In genomic region chr12:122265433-122265832, GRCh38 we compare ENCODE assay signal across 8 cellular contexts. TPM values are rescaled to one million over a fixed set of nuclear protein-coding genes. Genes with fewer than 3 reads are reported as not detected.
A peak's percentile ranks its signal among the peaks of the same experiment; 100 is the strongest.
DNase-seq lines count a peak whose midpoint lies in the region; ATAC-seq and TF ChIP-seq lines count a peak whose summit lies in the region.

No MANE protein-coding gene starts in this region.

- no peak for TF ChIP-seq CTCF in CD14-positive monocyte (IDR thresholded peaks at IDR 0.05)
- TF ChIP-seq CTCF in IMR-90 (conservative IDR thresholded peaks at IDR 0.05; ENCODE audit: low read depth, low read length), result no peak
- no peak for TF ChIP-seq CTCF in natural killer cell (IDR thresholded peaks at IDR 0.05)

- peak overlapping the region; percentile 88; the same call in 1 of the 2 replicates for H3K14ac ChIP-seq in IMR-90 (replicated peaks; ENCODE audit: low read depth, low read length)

- intact Hi-C loops in CD14-positive monocyte (cut with micrococcal nuclease) (loop anchor here in 1 of 2 donors (10.0 kb wide), 1 partner anchor 239 kb away; the partner anchor contains the start of gene ZCCHC8), IMR-90 (cut with micrococcal nuclease) (no loop called here), natural killer cell (cut with micrococcal nuclease) (loop anchor here (5.0 kb wide), 1 partner anchor 262 kb away; the partner anchor contains the start of genes KNTC1 and RSRC2)

- POLR2A ChIA-PET in IMR-90 (lab: Charles Lee; ENCODE audit: unreplicated experiment), result interaction anchor here (0.5 kb wide), 1 partner anchor 11 kb away, joined by 8 read pairs; no protein-coding TSS in a partner anchor

- no peak overlapping the region for H2AK9ac ChIP-seq in IMR-90 (replicated peaks; ENCODE audit: low read depth, low read length, poor library complexity)

- 0 out of 2 replicates have a peak overlapping the region, but pooled peaks have one; percentile 90 for H4K91ac ChIP-seq in IMR-90 (ENCODE audit: insufficient read depth, low read depth, low read length)

- WGBS in IMR-90 (ENCODE audit: extremely low coverage in 2 of 2, insufficient read length in 1 of 2), 2 experiments, result no CpG with 5 or more reads among the region's 3 CpGs

- peak overlapping the region; percentile 98 for H2AFZ ChIP-seq in IMR-90 (replicated peaks; ENCODE audit: low read length, poor library complexity)

- BruUV-seq in IMR-90 (replicated peaks; lab: Mats Ljungman, UMichigan), result no TSS peak

- peak overlapping the region; percentile 71 for H3K4me3 ChIP-seq in IMR-90 (ENCODE audit: insufficient read depth, low read depth, low read length)

- H3K27me3 Mint-ChIP-seq in CD14-positive monocyte (ENCODE audit: low read depth in 3 of 3) (peaks cover 0 to 3% (median 0%) of the 10 kb centered on the region in 3 donors), natural killer cell (ENCODE audit: low read depth in 2 of 2) (peaks cover 0 to 2% of the 10 kb centered on the region in 2 donors)
- no peaks in the 10 kb centered on the region for H3K27me3 Mint-ChIP-seq in central memory CD8-positive, alpha-beta T cell

- peaks cover 1% of the 10 kb centered on the region; the same call in 1 of the 2 replicates for H3K4me1 ChIP-seq in IMR-90 (ENCODE audit: control insufficient read depth, insufficient read depth, low read length)

- H3K27me3 ChIP-seq in IMR-90 (ENCODE audit: control insufficient read depth, insufficient read depth, low read length), result no peaks in the 10 kb centered on the region

- no peak overlapping the region for H2BK15ac ChIP-seq in IMR-90 (ENCODE audit: low read depth, low read length)

- peak overlapping the region; percentile 91; the same call in 1 of the 2 replicates for H4K5ac ChIP-seq in IMR-90 (ENCODE audit: low read depth, low read length)

- H3K36me3 Mint-ChIP-seq in CD14-positive monocyte (peaks cover 28 to 41% of the 10 kb centered on the region in 2 donors), natural killer cell (no peaks in the 10 kb centered on the region)
- peaks cover 50% of the 10 kb centered on the region for H3K36me3 Mint-ChIP-seq in central memory CD8-positive, alpha-beta T cell (ENCODE audit: insufficient read depth)

- H3K9ac ChIP-seq in IMR-90 (ENCODE audit: low read depth, low read length), result peak overlapping the region; percentile 81; the same call in 1 of the 2 replicates

- H4K8ac ChIP-seq in IMR-90 (ENCODE audit: low read depth in 2 of 2, low read length in 2 of 2), result peak overlapping the region; percentile 85 to 99

- no peak overlapping the region for H2BK120ac ChIP-seq in IMR-90 (ENCODE audit: low read depth, low read length)

- H3K9me3 Mint-ChIP-seq in CD14-positive monocyte, result no peaks in the 10 kb centered on the region
- no peaks in the 10 kb centered on the region for H3K9me3 Mint-ChIP-seq in central memory CD8-positive, alpha-beta T cell
- no peaks in the 10 kb centered on the region for H3K9me3 Mint-ChIP-seq in natural killer cell

- H3K36me3 ChIP-seq in IMR-90 (ENCODE audit: control insufficient read depth, insufficient read depth, low read length), result peaks cover 12% of the 10 kb centered on the region

- H2AK5ac ChIP-seq in IMR-90 (ENCODE audit: low read depth, low read length), result no peak overlapping the region; the same call in 1 of the 2 replicates

- H2BK5ac ChIP-seq in IMR-90 (ENCODE audit: low read depth, low read length, poor library complexity, severe bottlenecking), result no peak overlapping the region

- peak overlapping the region; percentile 86 for H3K4ac ChIP-seq in IMR-90 (ENCODE audit: low read depth, low read length)

- no peak for ATAC-seq in IMR-90 (ENCODE audit: low read depth)
- ATAC-seq in central memory CD8-positive, alpha-beta T cell (replicated peaks; ENCODE audit: extremely low read depth, poor library complexity, severe bottlenecking), result peak; percentile 24
- no peak for ATAC-seq in natural killer cell
- ATAC-seq in HG02588 (IDR thresholded peaks at IDR 0.05; ENCODE audit: unreplicated experiment), result no peak

- no peak for DNase-seq in CD14-positive monocyte (ENCODE audit: low spot score)
- no peak for DNase-seq in IMR-90
- DNase-seq in central memory CD8-positive, alpha-beta T cell (ENCODE audit: low spot score in 2 of 2), result peak in 1 of 2 donors; percentile 14
- DNase-seq in natural killer cell, result no peak
- no peak for DNase-seq in NCI-H1694 (lab: John Stamatoyannopoulos, UW)
- no peak for DNase-seq in T1000 (lab: John Stamatoyannopoulos, UW)
- no peak for DNase-seq in activated CD4-positive, CD25-positive, alpha-beta regulatory T cell (lab: John Stamatoyannopoulos, UW)

- H3K79me1 ChIP-seq in IMR-90 (ENCODE audit: low read depth in 1 of 2, low read length in 2 of 2), result peaks cover 9 to 17% of the 10 kb centered on the region in 2 experiments; a peak in 3 of 4 replicates

- no peaks in the 10 kb centered on the region for H3K9me3 ChIP-seq in IMR-90 (ENCODE audit: control insufficient read depth, insufficient read depth, low read length)

- H3K4me3 Mint-ChIP-seq in CD14-positive monocyte, result peak overlapping the region; percentile 96 to 97
- peak overlapping the region; percentile 95 for H3K4me3 Mint-ChIP-seq in central memory CD8-positive, alpha-beta T cell
- H3K4me3 Mint-ChIP-seq in natural killer cell, result peak overlapping the region; percentile 97

- peak overlapping the region; percentile 91 for H3K4me2 ChIP-seq in IMR-90 (ENCODE audit: low read depth, low read length)

- no peak for TF ChIP-seq RAD21 in IMR-90 (IDR thresholded peaks at IDR 0.05; ENCODE audit: low read length)

- in situ Hi-C loops in IMR-90 (cut with MboI; ENCODE audit: low sequenced_read_pairs), result no loop called here

- H3K27ac Mint-ChIP-seq in CD14-positive monocyte (peak overlapping the region in 6 of 7 donors; percentile 96 to 98 (median 97)), natural killer cell (peak overlapping the region; percentile 98 to 99)
- H3K27ac Mint-ChIP-seq in central memory CD8-positive, alpha-beta T cell (ENCODE audit: low read depth), result peak overlapping the region; percentile 99

- H3K27ac ChIP-seq in IMR-90 (ENCODE audit: insufficient read depth, low read length), result no peak overlapping the region

- peak overlapping the region; percentile 14; the same call in 1 of the 2 replicates for H3K23ac ChIP-seq in IMR-90 (ENCODE audit: low read depth, low read length)

- H3K18ac ChIP-seq in IMR-90 (ENCODE audit: low read depth, low read length), result no peak overlapping the region

- dilution Hi-C loops in IMR-90 (cut with HindIII; ENCODE audit: low sequenced_read_pairs, unreplicated experiment), result no loop called here

- CTCF ChIA-PET in IMR-90 (lab: Yijun Ruan, JAX), result no interaction called here

- 0 out of 2 replicates have a peak overlapping the region, but pooled peaks have one; percentile 29 for H3K56ac ChIP-seq in IMR-90 (ENCODE audit: extremely low read depth, insufficient read depth, low read length)

- H4K20me1 ChIP-seq in IMR-90 (ENCODE audit: insufficient read depth, low read length), result no peaks in the 10 kb centered on the region

- no peak overlapping the region for H2BK20ac ChIP-seq in IMR-90 (ENCODE audit: low read depth, low read length)

- TF ChIP-seq POLR2A in IMR-90 (IDR thresholded peaks at IDR 0.05; ENCODE audit: low read depth, low read length), result no peak

- no peaks in the 10 kb centered on the region for H3K9me1 ChIP-seq in IMR-90 (ENCODE audit: insufficient read depth, low read length)

- H3K4me1 Mint-ChIP-seq in CD14-positive monocyte (peaks cover 19% of the 10 kb centered on the region), natural killer cell (peaks cover 10 to 16% of the 10 kb centered on the region in 2 donors)
- peaks cover 13% of the 10 kb centered on the region for H3K4me1 Mint-ChIP-seq in central memory CD8-positive, alpha-beta T cell

TF ChIP-seq in IMR-90, 13 proteins besides CTCF, POLR2A, EP300 and RAD21 (continues in another document):
- TF ChIP-seq CHD1 (IDR thresholded peaks at IDR 0.05; ENCODE audit: low read depth, low read length) (no peak), BHLHE40 (IDR thresholded peaks at IDR 0.05; ENCODE audit: low read depth, low read length) (no peak), ELK1 (IDR thresholded peaks at IDR 0.05; ENCODE audit: borderline replicate concordance, low read depth, low read length) (no peak), MXI1 (IDR thresholded peaks at IDR 0.05; ENCODE audit: borderline replicate concordance, low read depth, low read length) (no peak), RFX5 (IDR thresholded peaks at IDR 0.05; ENCODE audit: low read depth, low read length) (no peak), NFE2L2 (IDR thresholded peaks at IDR 0.05; ENCODE audit: low read depth, low read length) (no peak), MAFK (IDR thresholded peaks at IDR 0.05; ENCODE audit: low read depth, low read length) (no peak), FOS (IDR thresholded peaks at IDR 0.05; ENCODE audit: low read depth, low read length) (no peak), CEBPB (IDR thresholded peaks at IDR 0.05; ENCODE audit: low read depth, low read length) (no peak), MAZ (IDR thresholded peaks at IDR 0.05; ENCODE audit: borderline replicate concordance, low read depth, low read length) (no peak)

RNA-seq across cellular contexts. Expression of gene VPS33A, which starts 0.9 kb away (rescaled TPM):
- polyA plus RNA-seq in CD14-positive monocyte (10 to 100 TPM; 32.9 to 33.1 TPM), IMR-90 (2012; rRNA removed) (14.0 and 14.3 TPM in 2 replicates)
- total RNA-seq in IMR-90 (2012; rRNA removed) (20.3 and 21.4 TPM in 2 replicates), natural killer cell (10 to 100 TPM; 19.2 to 26.3 (median 24.1) TPM)
- polyA plus RNA-seq in IMR-90 (2012; cell fraction: cytosol; rRNA removed), result 6.3 and 11.3 TPM in 2 replicates
- 4.7 and 15.0 TPM in 2 replicates for polyA plus RNA-seq in IMR-90 (2012; cell fraction: nucleus; rRNA removed; ENCODE audit: low replicate concordance)

RNA-seq across cellular contexts. Expression of gene DIABLO, which starts 39.6 kb away (rescaled TPM):
- polyA plus RNA-seq in CD14-positive monocyte, result 10 to 100 TPM; 51.3 to 55.9 TPM
- 102 and 104 TPM in 2 replicates for total RNA-seq in IMR-90 (2012; rRNA removed)
- 67.0 and 69.7 TPM in 2 replicates for polyA plus RNA-seq in IMR-90 (2012; rRNA removed)
- polyA plus RNA-seq in IMR-90 (2012; cell fraction: cytosol; rRNA removed), result 54.3 and 66.2 TPM in 2 replicates
- polyA plus RNA-seq in IMR-90 (2012; cell fraction: nucleus; rRNA removed; ENCODE audit: low replicate concordance), result 43.2 and 64.8 TPM in 2 replicates
- 100 to 1,000 TPM in 2 of 3 donors, 10 to 100 TPM in 1; 84.8 to 102 (median 101) TPM for total RNA-seq in natural killer cell
